In the genomic region with DNA sequence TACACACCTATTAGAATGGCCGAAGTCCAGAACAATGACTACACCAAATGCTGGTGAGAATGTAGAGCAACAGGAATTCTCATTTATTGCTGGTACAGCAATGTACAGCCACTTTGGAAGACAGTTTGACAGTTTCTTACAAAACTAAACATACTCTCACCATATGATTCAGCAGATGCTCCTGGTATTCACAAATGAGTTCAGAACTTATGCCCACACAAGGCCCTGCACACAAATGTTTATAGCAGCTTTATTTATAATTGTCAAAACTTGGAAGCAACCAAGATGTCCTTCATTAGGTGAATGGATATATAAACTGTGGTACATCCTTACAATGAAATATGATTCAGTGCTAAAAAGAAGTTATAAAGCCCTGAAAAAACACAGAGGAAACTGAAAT, we compare ENCODE assay signal across 1 cellular context.
TF ChIP-seq lines count a peak whose summit lies in the region.

No MANE protein-coding gene starts in this region.

TF ChIP-seq in IMR-90, 13 proteins besides CTCF, POLR2A, EP300 and RAD21:
- TF ChIP-seq USF2 (IDR thresholded peaks at IDR 0.05; ENCODE audit: low read depth, low read length) (no peak), CHD1 (IDR thresholded peaks at IDR 0.05; ENCODE audit: low read depth, low read length) (no peak), NFE2L2 (IDR thresholded peaks at IDR 0.05; ENCODE audit: low read depth, low read length) (no peak), MAFK (IDR thresholded peaks at IDR 0.05; ENCODE audit: low read depth, low read length) (no peak), RFX5 (IDR thresholded peaks at IDR 0.05; ENCODE audit: low read depth, low read length) (no peak)
